ENCODE assay signal across 8 cellular contexts in the genomic region with DNA sequence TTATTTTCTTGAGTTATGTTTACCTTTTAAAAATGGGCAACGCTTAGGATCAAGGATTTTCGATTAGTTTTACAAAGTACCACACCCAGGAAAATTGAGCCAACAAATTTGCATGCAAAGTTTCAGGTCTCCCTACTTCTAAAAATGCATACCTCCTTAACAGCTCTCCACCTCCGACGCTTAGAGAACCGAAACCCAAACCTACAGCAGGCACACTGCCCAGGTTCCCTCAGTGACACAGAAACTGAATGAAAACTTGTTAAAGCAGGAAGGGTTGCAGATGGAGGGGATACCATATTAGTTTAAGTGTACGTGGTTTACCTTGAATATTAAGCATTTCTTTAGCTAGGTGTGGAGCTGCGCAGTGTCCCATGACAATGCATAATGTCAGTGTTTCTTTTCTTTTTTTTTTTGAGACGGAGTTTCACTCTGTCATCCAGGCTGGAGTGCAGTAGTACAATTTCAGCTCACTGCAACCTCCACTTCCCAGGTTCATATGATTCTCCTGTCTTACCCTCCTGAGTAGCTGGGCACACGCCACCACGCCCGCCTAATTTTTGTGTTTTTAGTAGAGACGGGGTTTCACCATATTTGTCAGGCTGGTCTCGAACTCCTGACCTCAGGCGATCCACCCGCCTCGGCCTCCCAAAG. TPM values are rescaled to one million over a fixed set of nuclear protein-coding genes. Genes with fewer than 3 reads are reported as not detected.
DNase-seq lines count a peak whose midpoint lies in the region; ATAC-seq and TF ChIP-seq lines count a peak whose summit lies in the region.

No MANE protein-coding gene starts in this region.

- peaks cover 1% of the 10 kb centered on the region for H3K27me3 Mint-ChIP-seq in activated CD4-positive, alpha-beta T cell treated with anti-CD3 and anti-CD28 coated beads, Interleukin-2, amount 10 ng/mL, durations not matched to agents 24 days and 14 days

- H3K27me3 ChIP-seq in right atrium auricular region = no peaks in the 10 kb centered on the region

- peaks cover 60% of the 10 kb centered on the region for H3K4me1 Mint-ChIP-seq in activated CD4-positive, alpha-beta T cell treated with anti-CD3 and anti-CD28 coated beads, Interleukin-2, amount 10 ng/mL, durations not matched to agents 24 days and 14 days

- H3K36me3 Mint-ChIP-seq in activated CD4-positive, alpha-beta T cell treated with anti-CD3 and anti-CD28 coated beads, Interleukin-2, amount 10 ng/mL, durations not matched to agents 24 days and 14 days (ENCODE audit: low read depth) = peaks cover 27% of the 10 kb centered on the region

- peak; percentile 76 for ATAC-seq in HG03103 (IDR thresholded peaks at IDR 0.05; ENCODE audit: low read depth, unreplicated experiment)

- no peak overlapping the region for H3K4me3 ChIP-seq in right atrium auricular region

- intact Hi-C loops in activated CD4-positive, alpha-beta T cell treated with anti-CD3 and anti-CD28 coated beads, Interleukin-2, amount 10 ng/mL, durations not matched to agents 24 days and 14 days (cut with micrococcal nuclease) = loop anchor here (10.0 kb wide), 2 partner anchors 349 to 1049 kb away; a partner anchor contains a TSS

- peak; percentile 35 for DNase-seq in stimulated activated naive CD4-positive, alpha-beta T cell treated with Interleukin-2 at 50 U/mL for 16 hours (lab: John Stamatoyannopoulos, UW)
- DNase-seq in stimulated activated naive CD4-positive, alpha-beta T cell (lab: John Stamatoyannopoulos, UW) = no peak
- peak; percentile 80 for DNase-seq in activated CD4-positive, alpha-beta T cell treated with anti-CD3 and anti-CD28 coated beads, Interleukin-2, amount 10 ng/mL, durations not matched to agents 24 days and 14 days
- peak; percentile 44 for DNase-seq in stimulated activated CD4-positive, alpha-beta T cell treated with anti-CD3 and anti-CD28 coated beads, Interleukin-4, amount 100 ng/mL, for 24 hours
- DNase-seq in right atrium auricular region (ENCODE audit: low spot score) (no peak), putamen (ENCODE audit: low spot score) (no peak), SK-N-DZ (ENCODE audit: low spot score) (no peak)

- no peaks in the 10 kb centered on the region for H3K9me3 Mint-ChIP-seq in activated CD4-positive, alpha-beta T cell treated with anti-CD3 and anti-CD28 coated beads, Interleukin-2, amount 10 ng/mL, durations not matched to agents 24 days and 14 days

- no peaks in the 10 kb centered on the region for H3K9me3 ChIP-seq in right atrium auricular region

- peak overlapping the region; percentile 60 for H3K27ac Mint-ChIP-seq in activated CD4-positive, alpha-beta T cell treated with anti-CD3 and anti-CD28 coated beads, Interleukin-2, amount 10 ng/mL, durations not matched to agents 24 days and 14 days

- H3K4me1 ChIP-seq in right atrium auricular region = peaks cover 0 to 22% of the 10 kb centered on the region in 2 donors

- H3K4me3 Mint-ChIP-seq in activated CD4-positive, alpha-beta T cell treated with anti-CD3 and anti-CD28 coated beads, Interleukin-2, amount 10 ng/mL, durations not matched to agents 24 days and 14 days = peak overlapping the region; percentile 57

- TF ChIP-seq CTCF in right atrium auricular region (IDR thresholded peaks at IDR 0.05) = no peak

- peaks cover under 1% of the 10 kb centered on the region for H3K36me3 ChIP-seq in right atrium auricular region

- no peak overlapping the region for H3K27ac ChIP-seq in right atrium auricular region

RNA-seq across cellular contexts. Expression of a gene that starts 1.6 kb away (rescaled TPM):
- 403 and 404 TPM in 2 replicates for total RNA-seq in activated CD4-positive, alpha-beta T cell treated with anti-CD3 and anti-CD28 coated beads, Interleukin-2, amount 10 ng/mL, durations not matched to agents 24 days and 14 days
- 100 to 1,000 TPM; 145 to 209 TPM for total RNA-seq in right atrium auricular region
- 158 and 203 TPM in 2 replicates for polyA plus RNA-seq in SK-N-DZ (2014; cell fraction: cytosol; rRNA removed)
- polyA plus RNA-seq in SK-N-DZ (2014; cell fraction: nucleus; rRNA removed) = 153 and 259 TPM in 2 replicates

Comparison
In these comparisons a context has a peak if more than half of its experiments do, and no peak if none do; other contexts are left out.
1. DNase-seq: peak in stimulated activated naive CD4-positive, alpha-beta T cell treated with Interleukin-2 at 50 U/mL for 16 hours (single experiment), activated CD4-positive, alpha-beta T cell treated with anti-CD3 and anti-CD28 coated beads, Interleukin-2, amount 10 ng/mL, durations not matched to agents 24 days and 14 days (single experiment) and stimulated activated CD4-positive, alpha-beta T cell treated with anti-CD3 and anti-CD28 coated beads, Interleukin-4, amount 100 ng/mL, for 24 hours (single experiment); none in stimulated activated naive CD4-positive, alpha-beta T cell (0 of 6), right atrium auricular region (single experiment), putamen (single experiment) and SK-N-DZ (single experiment).